In genomic region chr3:66473637-66474036, GRCh38 we compare ENCODE assay signal across 10 cellular contexts. TPM values are rescaled to one million over a fixed set of nuclear protein-coding genes. Genes with fewer than 3 reads are reported as not detected.
A peak's percentile ranks its signal among the peaks of the same experiment; 100 is the strongest.
DNase-seq lines count a peak whose midpoint lies in the region; ATAC-seq and TF ChIP-seq lines count a peak whose summit lies in the region.
"Had no signal": no experiment of that assay in that cellular context is flagged by ENCODE, and none has a peak within 500 bp of the region (broad histone marks: within the 10 kb centered on the region; RNA-seq: fewer than 3 reads in every experiment).

No MANE protein-coding gene starts in this region.

- intact Hi-C loops in left cardiac atrium (cut with DNase I) = no loop called here
- intact Hi-C loops in Right ventricle myocardium superior (cut with DNase I) = no loop called here
- intact Hi-C loops in activated CD4-positive, alpha-beta T cell treated with anti-CD3 and anti-CD28 coated beads, Interleukin-2, amount 10 ng/mL, durations not matched to agents 24 days and 14 days (cut with micrococcal nuclease) = loop anchor here (2.0 to 10.0 kb wide), 2 partner anchors 253 to 1181 kb away; partner anchors contain the start of genes SLC25A26 and SUCLG2

- H3K27ac Mint-ChIP-seq in activated CD4-positive, alpha-beta T cell treated with anti-CD3 and anti-CD28 coated beads, Interleukin-2, amount 10 ng/mL, durations not matched to agents 24 days and 14 days = no peak overlapping the region

- H3K4me3 ChIP-seq in fibroblast of pulmonary artery (replicated peaks; ENCODE audit: low read depth, low read length) = no peak overlapping the region
- no peak overlapping the region for H3K4me3 ChIP-seq in subcutaneous abdominal adipose tissue (ENCODE audit: low read depth in 1 of 5, low read length in 5 of 5)

- H3K4me3 Mint-ChIP-seq in activated CD4-positive, alpha-beta T cell treated with anti-CD3 and anti-CD28 coated beads, Interleukin-2, amount 10 ng/mL, durations not matched to agents 24 days and 14 days = no peak overlapping the region

- no peaks in the 10 kb centered on the region for H3K27me3 Mint-ChIP-seq in activated CD4-positive, alpha-beta T cell treated with anti-CD3 and anti-CD28 coated beads, Interleukin-2, amount 10 ng/mL, durations not matched to agents 24 days and 14 days

- peaks cover 0 to 25% (median 10%) of the 10 kb centered on the region in 5 donors for H3K4me1 ChIP-seq in subcutaneous abdominal adipose tissue (ENCODE audit: control insufficient read depth in 5 of 5, insufficient read depth in 5 of 5, low read length in 5 of 5)

- H3K9me3 ChIP-seq in subcutaneous abdominal adipose tissue (ENCODE audit: control insufficient read depth in 5 of 5, low read length in 5 of 5) = no peaks in the 10 kb centered on the region

- peak overlapping the region; percentile 71 for H3K27ac ChIP-seq in subcutaneous abdominal adipose tissue (ENCODE audit: low read depth, low read length)

- peak overlapping the region in 2 of 5 donors; percentile 6 to 15 for H3K9ac ChIP-seq in subcutaneous abdominal adipose tissue (ENCODE audit: low read length in 5 of 5)

- H3K36me3 Mint-ChIP-seq in activated CD4-positive, alpha-beta T cell treated with anti-CD3 and anti-CD28 coated beads, Interleukin-2, amount 10 ng/mL, durations not matched to agents 24 days and 14 days (ENCODE audit: low read depth) = peaks cover 18% of the 10 kb centered on the region

- H3K4me1 Mint-ChIP-seq in activated CD4-positive, alpha-beta T cell treated with anti-CD3 and anti-CD28 coated beads, Interleukin-2, amount 10 ng/mL, durations not matched to agents 24 days and 14 days = peaks cover 63% of the 10 kb centered on the region

- peaks cover 4% of the 10 kb centered on the region for H3K9me3 Mint-ChIP-seq in activated CD4-positive, alpha-beta T cell treated with anti-CD3 and anti-CD28 coated beads, Interleukin-2, amount 10 ng/mL, durations not matched to agents 24 days and 14 days

- TF ChIP-seq CTCF in fibroblast of pulmonary artery (IDR thresholded peaks at IDR 0.05; ENCODE audit: low read length, missing control alignments) = no peak

- DNase-seq in left cardiac atrium (peak; percentile 34), Right ventricle myocardium superior (no peak), fibroblast of pulmonary artery (ENCODE audit: low read depth) (peak; percentile 50), DMS153 treated with DMSO at 0.1 percent for 48 hours (lab: John Stamatoyannopoulos, UW; ENCODE audit: unreplicated experiment) (no peak), NCI-H446 treated with DMSO at 0.1 percent for 48 hours (lab: John Stamatoyannopoulos, UW) (no peak), iPS-NIHi11 (ENCODE audit: low spot score) (no peak)
- peak; percentile 59 for DNase-seq in activated CD4-positive, alpha-beta T cell treated with anti-CD3 and anti-CD28 coated beads, Interleukin-2, amount 10 ng/mL, durations not matched to agents 24 days and 14 days
- DNase-seq: COR-L47, right cardiac atrium had no signal

- H3K36me3 ChIP-seq in subcutaneous abdominal adipose tissue (ENCODE audit: control insufficient read depth in 5 of 5, insufficient read depth in 5 of 5, low read length in 5 of 5) = no peaks in the 10 kb centered on the region

- H3K27me3 ChIP-seq in subcutaneous abdominal adipose tissue (ENCODE audit: control insufficient read depth in 5 of 5, insufficient read depth in 4 of 5, low read length in 5 of 5) = no peaks in the 10 kb centered on the region

- ATAC-seq in left cardiac atrium = peak in 1 of 2 donors; percentile 55
- no peak for ATAC-seq in Right ventricle myocardium superior (ENCODE audit: poor library complexity)

RNA-seq across cellular contexts. Expression of gene LRIG1, which starts 27.2 kb away (rescaled TPM):
- total RNA-seq in left cardiac atrium (100 to 1,000 TPM in 1 of 2 donors, 10 to 100 TPM in 1; 88.8 to 115 TPM), Right ventricle myocardium superior (93.9 TPM)
- total RNA-seq in activated CD4-positive, alpha-beta T cell treated with anti-CD3 and anti-CD28 coated beads, Interleukin-2, amount 10 ng/mL, durations not matched to agents 24 days and 14 days = 50.3 and 52.8 TPM in 2 replicates

Comparison
In these comparisons a context has a peak if more than half of its experiments do, and no peak if none do; other contexts are left out.
1. DNase-seq: peak in left cardiac atrium (single experiment), activated CD4-positive, alpha-beta T cell treated with anti-CD3 and anti-CD28 coated beads, Interleukin-2, amount 10 ng/mL, durations not matched to agents 24 days and 14 days (single experiment) and fibroblast of pulmonary artery (single experiment); none in Right ventricle myocardium superior (single experiment), DMS153 treated with DMSO at 0.1 percent for 48 hours (single experiment), NCI-H446 treated with DMSO at 0.1 percent for 48 hours (single experiment) and iPS-NIHi11 (single experiment).